ENCODE assay signal across 24 cellular contexts in genomic region chr2:124540805-124541204, GRCh38.
DNase-seq lines count a peak whose midpoint lies in the region; ATAC-seq and TF ChIP-seq lines count a peak whose summit lies in the region.
"Had no signal": no experiment of that assay in that cellular context is flagged by ENCODE, and none has a peak within 500 bp of the region (broad histone marks: within the 10 kb centered on the region; RNA-seq: fewer than 3 reads in every experiment).

No MANE protein-coding gene starts in this region.

- H4K8ac ChIP-seq in H9 (replicated peaks; ENCODE audit: insufficient read length, low read depth, low read length), result no peak overlapping the region

- H3K27ac Mint-ChIP-seq in GM23338, result no peak overlapping the region
- H3K27ac Mint-ChIP-seq in H9, result no peak overlapping the region
- H3K27ac Mint-ChIP-seq: CD14-positive monocyte; CD4-positive, alpha-beta memory T cell; CD4-positive, CD25-positive, alpha-beta regulatory T cell had no signal

- H3K79me1 ChIP-seq in H9 (ENCODE audit: insufficient read depth, low read depth, low read length, poor library complexity, severe bottlenecking), result no peaks in the 10 kb centered on the region

- H3K23ac ChIP-seq in H9 (ENCODE audit: insufficient read length, low read depth, low read length), result no peak overlapping the region

- H3T11ph ChIP-seq in H9 (ENCODE audit: low read length), result no peak overlapping the region

- no peak overlapping the region for H3K4ac ChIP-seq in H9 (ENCODE audit: low read depth, low read length)

- no peak overlapping the region for H3K4me3 Mint-ChIP-seq in GM23338
- no peak overlapping the region for H3K4me3 Mint-ChIP-seq in H9
- H3K4me3 Mint-ChIP-seq: CD14-positive monocyte; CD4-positive, alpha-beta memory T cell; CD4-positive, CD25-positive, alpha-beta regulatory T cell; CD8-positive, alpha-beta memory T cell had no signal

- no peaks in the 10 kb centered on the region for H3K36me3 ChIP-seq in GM23338 (ENCODE audit: insufficient read depth)
- H3K36me3 ChIP-seq: BE2C, BLaER1 had no signal

- no peaks in the 10 kb centered on the region for H3F3A ChIP-seq in GM23338 (replicated peaks; ENCODE audit: low read depth)

- no peak overlapping the region for H2AK5ac ChIP-seq in H9 (ENCODE audit: insufficient read length, low read length)

- H3K27me3 Mint-ChIP-seq in GM23338 (ENCODE audit: insufficient read depth, low read depth, poor library complexity), result no peaks in the 10 kb centered on the region
- H3K27me3 Mint-ChIP-seq in H9 (ENCODE audit: low read depth), result no peaks in the 10 kb centered on the region
- H3K27me3 Mint-ChIP-seq: CD4-positive, alpha-beta memory T cell; CD4-positive, CD25-positive, alpha-beta regulatory T cell; CD8-positive, alpha-beta memory T cell had no signal

- no peak overlapping the region for H3K18ac ChIP-seq in H9 (ENCODE audit: insufficient read length, low read depth, low read length)

- H2AFZ ChIP-seq in GM23338 (0 out of 2 replicates have a peak overlapping the region, but pooled peaks have one; percentile 32), H9 (ENCODE audit: low read length) (no peak overlapping the region)

- H3K14ac ChIP-seq in H9 (ENCODE audit: insufficient read depth, low read length), result no peak overlapping the region

- H2BK20ac ChIP-seq in H9 (ENCODE audit: low read depth, low read length, poor library complexity, severe bottlenecking), result peak overlapping the region; percentile 86

- no peaks in the 10 kb centered on the region for H4K20me1 ChIP-seq in GM23338 (replicated peaks; ENCODE audit: insufficient read depth)
- no peaks in the 10 kb centered on the region for H4K20me1 ChIP-seq in H9 (ENCODE audit: control insufficient read depth, insufficient read depth, insufficient read length)
- H4K20me1 ChIP-seq: BLaER1 had no signal

- no peak overlapping the region for H4K5ac ChIP-seq in H9 (ENCODE audit: insufficient read length, low read depth, low read length)

- H4K91ac ChIP-seq in H9 (ENCODE audit: insufficient read length, low read depth, low read length), result no peak overlapping the region

- no peak overlapping the region for H3K56ac ChIP-seq in H9 (ENCODE audit: insufficient read length, low read depth, low read length)

- H2BK120ac ChIP-seq in H9 (ENCODE audit: low read depth, low read length, poor library complexity, severe bottlenecking), result no peak overlapping the region

- 53% methylated on average over 3 of the region's 3 CpGs for WGBS in right cardiac atrium
- WGBS in H9 (ENCODE audit: extremely low coverage, insufficient read length, low lambda C conversion rate), result no CpG with 5 or more reads among the region's 3 CpGs

- ATAC-seq in Right ventricle myocardium superior (ENCODE audit: poor library complexity) (peak; percentile 51), right cardiac atrium (no peak), GM23338 (no peak)
- ATAC-seq: GM12878 had no signal

- H3K9ac ChIP-seq in H9 (ENCODE audit: extremely low read depth, insufficient read length, low read length), result no peak overlapping the region
- H3K9ac ChIP-seq: BLaER1 had no signal

- H2BK15ac ChIP-seq in H9 (ENCODE audit: low read depth, low read length), result no peak overlapping the region

- H3K4me1 Mint-ChIP-seq in GM23338, result 0 out of 3 replicates have a peak, but pooled peaks cover 4% of the 10 kb centered on the region
- H3K4me1 Mint-ChIP-seq in H9, result 0 out of 4 replicates have a peak, but pooled peaks cover 0 to 4% of the 10 kb centered on the region in 2 experiments
- H3K4me1 Mint-ChIP-seq: CD14-positive monocyte; CD4-positive, alpha-beta memory T cell; CD4-positive, CD25-positive, alpha-beta regulatory T cell; CD8-positive, alpha-beta memory T cell had no signal

- H3K9me3 Mint-ChIP-seq in GM23338, result no peaks in the 10 kb centered on the region
- H3K9me3 Mint-ChIP-seq in H9, result no peaks in the 10 kb centered on the region

- no peaks in the 10 kb centered on the region for H3K79me2 ChIP-seq in GM23338 (replicated peaks; ENCODE audit: insufficient read depth)
- H3K79me2 ChIP-seq in H9 (ENCODE audit: insufficient read depth, low read length), result no peaks in the 10 kb centered on the region

- H3K9me2 ChIP-seq in GM23338 (ENCODE audit: insufficient read depth), result peaks cover 6% of the 10 kb centered on the region; the same call in 1 of the 2 replicates

- H3K27ac ChIP-seq in right cardiac atrium (ENCODE audit: low read length) (no peak overlapping the region), GM23338 (ENCODE audit: low read depth) (no peak overlapping the region), H9 (ENCODE audit: insufficient read length, low read depth, low read length) (no peak overlapping the region)
- H3K27ac ChIP-seq: BLaER1 had no signal

- H3K9me3 ChIP-seq in right cardiac atrium (ENCODE audit: control insufficient read depth, low read length) (no peaks in the 10 kb centered on the region), H9 (ENCODE audit: control insufficient read depth, low read depth, low read length) (no peaks in the 10 kb centered on the region)
- H3K9me3 ChIP-seq: BE2C, BLaER1 had no signal

- H3K36me3 Mint-ChIP-seq in GM23338 (ENCODE audit: low read depth) (no peaks in the 10 kb centered on the region), H9 (ENCODE audit: insufficient read depth in 1 of 3, low read depth in 3 of 3) (no peaks in the 10 kb centered on the region)
- H3K36me3 Mint-ChIP-seq: CD14-positive monocyte; CD4-positive, alpha-beta memory T cell; CD4-positive, CD25-positive, alpha-beta regulatory T cell; CD8-positive, alpha-beta memory T cell had no signal

- no peaks in the 10 kb centered on the region for H3K23me2 ChIP-seq in H9 (ENCODE audit: insufficient read length, low read depth, low read length, poor library complexity, severe bottlenecking)

- H3K4me3 ChIP-seq in right cardiac atrium (ENCODE audit: low read length) (no peak overlapping the region), GM23338 (no peak overlapping the region)
- H3K4me3 ChIP-seq: BLaER1, GM12878 had no signal

- H3K4me2 ChIP-seq in GM23338 (no peak overlapping the region), H9 (ENCODE audit: insufficient read depth, insufficient read length, low read length) (no peak overlapping the region)
- H3K4me2 ChIP-seq: BLaER1 had no signal

- H3K4me1 ChIP-seq in right cardiac atrium (ENCODE audit: control insufficient read depth, insufficient read depth, low read length) (no peaks in the 10 kb centered on the region), GM23338 (ENCODE audit: insufficient read depth) (no peaks in the 10 kb centered on the region), H9 (ENCODE audit: insufficient read depth, low read length) (no peaks in the 10 kb centered on the region)
- H3K4me1 ChIP-seq: BE2C, BLaER1 had no signal

- no peaks in the 10 kb centered on the region for H3K27me3 ChIP-seq in right cardiac atrium (ENCODE audit: control insufficient read depth, insufficient read depth)
- H3K27me3 ChIP-seq in GM23338 (ENCODE audit: insufficient read depth), result no peaks in the 10 kb centered on the region
- no peaks in the 10 kb centered on the region for H3K27me3 ChIP-seq in H9 (ENCODE audit: insufficient read depth, low read length)
- H3K27me3 ChIP-seq: BE2C, BLaER1 had no signal

- no peak for TF ChIP-seq CTCF in GM23338 (conservative IDR thresholded peaks at IDR 0.05; ENCODE audit: low read depth in 2 of 2)
- TF ChIP-seq CTCF in H9 (conservative IDR thresholded peaks at IDR 0.05), result no peak

- no peak overlapping the region for H2BK5ac ChIP-seq in H9 (ENCODE audit: insufficient read length, low read length)

- intact Hi-C loops in Right ventricle myocardium superior (cut with DNase I) (no loop called here), right cardiac atrium (cut with DNase I) (no loop called here)

- DNase-seq in Right ventricle myocardium superior (no peak), right cardiac atrium (no peak), GM23338 (ENCODE audit: low spot score) (no peak), H9 (no peak), NCI-H510A (lab: John Stamatoyannopoulos, UW) (no peak), HCEC 1CT (no peak)
- DNase-seq: 8988T; ACHN; BE2C; C1 segment of cervical spinal cord; CD4-positive, alpha-beta memory T cell; CD4-positive, CD25-positive, alpha-beta regulatory T cell; CD8-positive, alpha-beta memory T cell; COR-L47; DMS 273 treated with DMSO at 0.1 percent for 48 hours; DMS153; DMS53; DMS79; DND-41; EL; GDM1 had no signal

- no peak overlapping the region for H2BK12ac ChIP-seq in H9 (ENCODE audit: insufficient read length, low read depth, low read length)

TF ChIP-seq in GM23338, 12 proteins besides CTCF, POLR2A, EP300 and RAD21 (continues in another document):
- TF ChIP-seq POLR2AphosphoS5 (IDR thresholded peaks at IDR 0.05; ENCODE audit: low read depth), result no peak
